1 cellular context compared by ENCODE assay signal in genomic region chr3:9731206-9732079, GRCh38.
TF ChIP-seq lines count a peak whose summit lies in the region.

TSS of gene BRPF1 (plus strand) at chr3:9731735. CDS start at chr3:9734141, 2,406 bp downstream.

TF ChIP-seq in K562, 482 proteins besides CTCF, POLR2A, EP300 and RAD21 (continued from another document and continues in another):
- TF ChIP-seq CHD7 (IDR thresholded peaks at IDR 0.05; ENCODE audit: low read depth, low read length) = no peak
- no peak for TF ChIP-seq BRF2 (IDR thresholded peaks at IDR 0.05; ENCODE audit: borderline replicate concordance, insufficient read depth, insufficient read length)
- peak; percentile 26; the same call in 1 of the 2 replicates for TF ChIP-seq RAD51 (IDR thresholded peaks at IDR 0.05; ENCODE audit: borderline replicate concordance, low read depth)
- TF ChIP-seq STAT5A (IDR thresholded peaks at IDR 0.05; ENCODE audit: borderline replicate concordance, low read length) = no peak; the same call in 1 of the 2 replicates
- 0 out of 2 replicates have a peak, but pooled peaks have one; percentile 41 for TF ChIP-seq DMBX1 (CRISPR knock-in tag; IDR thresholded peaks at IDR 0.05; ENCODE audit: borderline replicate concordance)
- TF ChIP-seq KLF6 (CRISPR knock-in tag; IDR thresholded peaks at IDR 0.05; ENCODE audit: borderline replicate concordance) = peak; percentile 88
- TF ChIP-seq ZKSCAN3 (CRISPR knock-in tag; IDR thresholded peaks at IDR 0.05) = no peak
- no peak; a peak in 1 of 3 replicates for TF ChIP-seq CBX3 (IDR thresholded peaks at IDR 0.05; ENCODE audit: borderline replicate concordance in 1 of 2, low read length in 2 of 2)
- peak; percentile 88 for TF ChIP-seq TAF1 (IDR thresholded peaks at IDR 0.05; ENCODE audit: control insufficient read depth, extremely low read depth, insufficient read depth, low read length, severe bottlenecking)
- peak; percentile 66 for TF ChIP-seq THRB (CRISPR knock-in tag; conservative IDR thresholded peaks at IDR 0.05)
- TF ChIP-seq MIER1 (IDR thresholded peaks at IDR 0.05; ENCODE audit: low read depth) = no peak
- peak; percentile 86 for TF ChIP-seq NCOA6 (IDR thresholded peaks at IDR 0.05)
- 0 out of 2 replicates have a peak, but pooled peaks have one; percentile 20 for TF ChIP-seq BHLHE40 (IDR thresholded peaks at IDR 0.05; ENCODE audit: low read length)
- TF ChIP-seq FOXO4 (CRISPR knock-in tag; IDR thresholded peaks at IDR 0.05) = no peak
- peak; percentile 78 for TF ChIP-seq ZBTB40 (IDR thresholded peaks at IDR 0.05)
- no peak for TF ChIP-seq ZBTB40 (CRISPR knock-in tag; IDR thresholded peaks at IDR 0.05)
- no peak for TF ChIP-seq THRAP3 (IDR thresholded peaks at IDR 0.05; ENCODE audit: borderline replicate concordance)
- 0 out of 2 replicates have a peak, but pooled peaks have one; percentile 66 for TF ChIP-seq TGIF2 (CRISPR knock-in tag; IDR thresholded peaks at IDR 0.05)
- peak; percentile 59; the same call in 1 of the 2 replicates for TF ChIP-seq FOXM1 (IDR thresholded peaks at IDR 0.05; ENCODE audit: low read depth)
- no peak; the same call in 1 of the 2 replicates for TF ChIP-seq FOXM1 (CRISPR knock-in tag; IDR thresholded peaks at IDR 0.05; ENCODE audit: low read depth)
- no peak for TF ChIP-seq CLOCK (CRISPR knock-in tag; IDR thresholded peaks at IDR 0.05; ENCODE audit: borderline replicate concordance)
- TF ChIP-seq STAT5B (CRISPR knock-in tag; IDR thresholded peaks at IDR 0.05) = no peak
- TF ChIP-seq ZFX (CRISPR knock-in tag; IDR thresholded peaks at IDR 0.05) = peak; percentile 63; the same call in 1 of the 2 replicates
- peak; percentile 65; the same call in 1 of the 2 replicates for TF ChIP-seq PML (IDR thresholded peaks at IDR 0.05; ENCODE audit: low read length)
- TF ChIP-seq ZKSCAN8 (CRISPR knock-in tag; IDR thresholded peaks at IDR 0.05) = no peak
- TF ChIP-seq POLR3A (IDR thresholded peaks at IDR 0.05; ENCODE audit: borderline replicate concordance, extremely low read depth, insufficient read depth, insufficient read length) = no peak
